21 cellular contexts compared by ENCODE assay signal in genomic region chr7:50283206-50283605, GRCh38. TPM values are rescaled to one million over a fixed set of nuclear protein-coding genes. Genes with fewer than 3 reads are reported as not detected.
DNase-seq lines count a peak whose midpoint lies in the region; ATAC-seq and TF ChIP-seq lines count a peak whose summit lies in the region.
"Had no signal": no experiment of that assay in that cellular context is flagged by ENCODE, and none has a peak within 500 bp of the region (broad histone marks: within the 10 kb centered on the region; RNA-seq: fewer than 3 reads in every experiment).

No MANE protein-coding gene starts in this region.

- no peaks in the 10 kb centered on the region for H3K27me3 Mint-ChIP-seq in activated B cell treated with CpG ODN at 0.5 μM for 24 hours
- no peaks in the 10 kb centered on the region for H3K27me3 Mint-ChIP-seq in naive thymus-derived CD8-positive, alpha-beta T cell
- H3K27me3 Mint-ChIP-seq: CD4-positive, alpha-beta memory T cell had no signal

- TF ChIP-seq CTCF in HL-60 (IDR thresholded peaks at IDR 0.05; ENCODE audit: insufficient read depth, low read length) (no peak), activated B cell treated with CpG ODN at 0.5 μM for 24 hours (IDR thresholded peaks at IDR 0.05) (no peak)

- peak overlapping the region; percentile 34; the same call in 1 of the 2 replicates for H3K27ac ChIP-seq in HL-60 (replicated peaks)
- H3K27ac ChIP-seq: 22Rv1, KMS-11, parathyroid adenoma had no signal

- intact Hi-C loops in activated B cell treated with CpG ODN at 0.5 μM for 24 hours (cut with micrococcal nuclease) = no loop called here

- POLR2A ChIA-PET in activated B cell treated with CpG ODN at 0.5 μM for 24 hours (lab: Charles Lee) = interaction anchor here (1.0 to 4.6 kb wide), 7 partner anchors 9 to 59 kb away, joined by 3 to 90 read pairs (median 7); partner anchors contain the start of gene IKZF1
- POLR2A ChIA-PET in naive thymus-derived CD8-positive, alpha-beta T cell (lab: Charles Lee) = interaction anchor here (1.1 to 4.4 kb wide), 9 partner anchors 10 to 85 kb away, joined by 3 to 36 read pairs (median 6); partner anchors contain the start of gene IKZF1

- no peaks in the 10 kb centered on the region for H3K27me3 ChIP-seq in HL-60 (ENCODE audit: insufficient read depth, poor library complexity, severe bottlenecking)

- peaks cover 78% of the 10 kb centered on the region for H3K4me1 Mint-ChIP-seq in activated B cell treated with CpG ODN at 0.5 μM for 24 hours
- H3K4me1 Mint-ChIP-seq in naive thymus-derived CD8-positive, alpha-beta T cell = peaks cover 28 to 79% (median 70%) of the 10 kb centered on the region in 4 donors

- H3K36me3 Mint-ChIP-seq in activated B cell treated with CpG ODN at 0.5 μM for 24 hours (ENCODE audit: low read depth) = no peaks in the 10 kb centered on the region
- H3K36me3 Mint-ChIP-seq in naive thymus-derived CD8-positive, alpha-beta T cell = no peaks in the 10 kb centered on the region
- H3K36me3 Mint-ChIP-seq: CD4-positive, alpha-beta memory T cell had no signal

- CTCF ChIA-PET in activated B cell treated with CpG ODN at 0.5 μM for 24 hours (lab: Charles Lee) = interaction anchor here (0.9 to 1.4 kb wide), 3 partner anchors 10 to 76 kb away, joined by 3 to 4 read pairs (median 4); no protein-coding TSS in a partner anchor

- H3K4me3 ChIP-seq in HL-60 (replicated peaks; ENCODE audit: insufficient read depth, low read length) = no peak overlapping the region

- no peak for ATAC-seq in activated B cell treated with CpG ODN at 0.5 μM for 24 hours (ENCODE audit: low read depth)
- no peak for ATAC-seq in naive thymus-derived CD8-positive, alpha-beta T cell
- no peak for ATAC-seq in HG03135 (IDR thresholded peaks at IDR 0.05; ENCODE audit: unreplicated experiment)

- H3K4me3 Mint-ChIP-seq in activated B cell treated with CpG ODN at 0.5 μM for 24 hours = peak overlapping the region; percentile 84
- peak overlapping the region in 7 of 10 donors; percentile 11 to 87 (median 82) for H3K4me3 Mint-ChIP-seq in naive thymus-derived CD8-positive, alpha-beta T cell

- peak overlapping the region; percentile 94 for H3K27ac Mint-ChIP-seq in activated B cell treated with CpG ODN at 0.5 μM for 24 hours
- H3K27ac Mint-ChIP-seq in naive thymus-derived CD8-positive, alpha-beta T cell = peak overlapping the region; percentile 84 to 99 (median 94)

- no peaks in the 10 kb centered on the region for H3K9me3 Mint-ChIP-seq in activated B cell treated with CpG ODN at 0.5 μM for 24 hours
- H3K9me3 Mint-ChIP-seq in naive thymus-derived CD8-positive, alpha-beta T cell = peaks cover 0 to 7% (median 0%) of the 10 kb centered on the region in 9 donors
- H3K9me3 Mint-ChIP-seq: CD4-positive, alpha-beta memory T cell had no signal

- peak; percentile 22 for DNase-seq in NOMO-1 treated with DMSO at 0.1 percent for 48 hours (lab: John Stamatoyannopoulos, UW; ENCODE audit: unreplicated experiment)
- no peak for DNase-seq in NOMO-1 treated with dmso at 0.1 percent for 144 hours (lab: John Stamatoyannopoulos, UW; ENCODE audit: unreplicated experiment)
- no peak for DNase-seq in HL-60 (ENCODE audit: low read depth in 1 of 2, low spot score in 1 of 2)
- no peak for DNase-seq in activated B cell treated with CpG ODN at 0.5 μM for 24 hours
- DNase-seq in naive thymus-derived CD8-positive, alpha-beta T cell = no peak
- no peak for DNase-seq in AML-193 (lab: John Stamatoyannopoulos, UW)
- DNase-seq in DMS79 treated with DMSO at 0.1 percent for 48 hours (lab: John Stamatoyannopoulos, UW) = no peak
- DNase-seq: activated CD4-positive, alpha-beta T cell treated with anti-CD3 and anti-CD28 coated beads for 4 hours; CD4-positive, alpha-beta memory T cell; cortex of kidney; erythroblast; glutamatergic neuron; islet precursor cell; NCI-H1694; NCI-H524; T-helper 1 cell had no signal

RNA-seq across cellular contexts. Expression of gene IKZF1, which starts 21.3 kb away (rescaled TPM):
- 301 and 325 TPM in 2 replicates for total RNA-seq in activated B cell treated with CpG ODN at 0.5 μM for 24 hours
- total RNA-seq in naive thymus-derived CD8-positive, alpha-beta T cell = 100 to 1,000 TPM; 416 to 435 TPM
- polyA plus RNA-seq in naive thymus-derived CD8-positive, alpha-beta T cell = 100 to 1,000 TPM; 145 to 257 (median 209) TPM
- total RNA-seq: RPMI7951 had no signal
